Comparison of ENCODE assay signal across 20 cellular contexts in genomic region chr20:5705827-5706226, GRCh38. TPM values are rescaled to one million over a fixed set of nuclear protein-coding genes. Genes with fewer than 3 reads are reported as not detected.
A peak's percentile ranks its signal among the peaks of the same experiment; 100 is the strongest.
DNase-seq lines count a peak whose midpoint lies in the region; ATAC-seq and TF ChIP-seq lines count a peak whose summit lies in the region.
"Had no signal": no experiment of that assay in that cellular context is flagged by ENCODE, and none has a peak within 500 bp of the region (broad histone marks: within the 10 kb centered on the region; RNA-seq: fewer than 3 reads in every experiment).

No MANE protein-coding gene starts in this region.

- peak overlapping the region; percentile 97; the same call in 1 of the 2 replicates for H3K27ac ChIP-seq in VCaP
- H3K27ac ChIP-seq in neuronal stem cell (replicated peaks; ENCODE audit: low read length) = no peak overlapping the region
- no peak overlapping the region for H3K27ac ChIP-seq in vagina
- H3K27ac ChIP-seq: BLaER1 treated with 17β-estradiol and CSF1 and Interleukin-3, amounts not matched to agents 10 nM and 100 nM had no signal

- no peak overlapping the region for H2BK12ac ChIP-seq in neuronal stem cell (ENCODE audit: low read length)

- no peak overlapping the region for H3K18ac ChIP-seq in neuronal stem cell (ENCODE audit: low read length)

- H4K91ac ChIP-seq in neuronal stem cell (ENCODE audit: low read depth, low read length, poor library complexity) = no peak overlapping the region

- no peak overlapping the region for H3K4me3 Mint-ChIP-seq in activated CD4-positive, alpha-beta memory T cell treated with anti-CD3 and anti-CD28 coated beads for 36 hours
- H3K4me3 Mint-ChIP-seq: CD4-positive, alpha-beta T cell had no signal

- H2BK120ac ChIP-seq in neuronal stem cell (ENCODE audit: low read depth, low read length) = no peak overlapping the region

- no peak overlapping the region for H3K4me3 ChIP-seq in neuronal stem cell (ENCODE audit: low read length in 2 of 2)
- H3K4me3 ChIP-seq in vagina = no peak overlapping the region
- H3K4me3 ChIP-seq: BLaER1 treated with 17β-estradiol and CSF1 and Interleukin-3, amounts not matched to agents 10 nM and 100 nM had no signal

- no peak overlapping the region for H3K9ac ChIP-seq in neuronal stem cell (ENCODE audit: low read depth, low read length, poor library complexity)
- H3K9ac ChIP-seq: BLaER1 treated with 17β-estradiol and CSF1 and Interleukin-3, amounts not matched to agents 10 nM and 100 nM had no signal

- H3K4me1 Mint-ChIP-seq in activated CD4-positive, alpha-beta memory T cell treated with anti-CD3 and anti-CD28 coated beads for 36 hours (ENCODE audit: low read depth) = no peaks in the 10 kb centered on the region

- H2BK5ac ChIP-seq in neuronal stem cell (ENCODE audit: low read length) = no peak overlapping the region

- CTCF ChIA-PET in activated CD4-positive, alpha-beta memory T cell treated with anti-CD3 and anti-CD28 coated beads for 36 hours (lab: Charles Lee) = no interaction called here

- H3K9me3 ChIP-seq in neuronal stem cell (replicated peaks in 1 of 2; ENCODE audit: control insufficient read depth in 2 of 2, insufficient read depth in 1 of 2, low read depth in 1 of 2, low read length in 2 of 2) = no peaks in the 10 kb centered on the region
- no peaks in the 10 kb centered on the region for H3K9me3 ChIP-seq in vagina

- no peak overlapping the region for H2AK5ac ChIP-seq in neuronal stem cell (ENCODE audit: low read depth, low read length)

- H3K23ac ChIP-seq in neuronal stem cell (ENCODE audit: low read depth, low read length, poor library complexity) = no peak overlapping the region

- H3K36me3 Mint-ChIP-seq in activated CD4-positive, alpha-beta memory T cell treated with anti-CD3 and anti-CD28 coated beads for 36 hours = no peaks in the 10 kb centered on the region

- H3K14ac ChIP-seq in neuronal stem cell (ENCODE audit: low read length) = no peak overlapping the region

- intact Hi-C loops in vagina (cut with DNase I) = no loop called here
- intact Hi-C loops in activated CD4-positive, alpha-beta memory T cell treated with anti-CD3 and anti-CD28 coated beads for 36 hours (cut with micrococcal nuclease) = no loop called here

- DNase-seq in ELF-1 (ENCODE audit: low read depth, low spot score) = peak; percentile 18
- peak; percentile 53 for DNase-seq in NCI-H146 (lab: John Stamatoyannopoulos, UW)
- no peak for DNase-seq in neuronal stem cell (ENCODE audit: low spot score)
- no peak for DNase-seq in vagina (ENCODE audit: extremely low spot score in 2 of 2)
- no peak for DNase-seq in activated CD4-positive, alpha-beta memory T cell treated with anti-CD3 and anti-CD28 coated beads for 36 hours
- DNase-seq: AML-193; CD4-positive, alpha-beta T cell; GOT3; HCEC 1CT; Karpas-422; NCI-H1092 treated with DMSO at 0.1 percent for 48 hours; NCI-H1694; NCI-H2029 treated with DMSO at 0.1 percent for 48 hours; NCI-H2227 treated with DMSO at 0.1 percent for 48 hours; NCI-H510A; Right ventricle myocardium superior; RPMI8226 had no signal

- H3K4ac ChIP-seq in neuronal stem cell (ENCODE audit: low read length) = no peak overlapping the region

- H2AFZ ChIP-seq in neuronal stem cell (ENCODE audit: low read length) = peak overlapping the region; percentile 29

- POLR2A ChIA-PET in activated CD4-positive, alpha-beta memory T cell treated with anti-CD3 and anti-CD28 coated beads for 36 hours (lab: Charles Lee) = no interaction called here

- H3K79me1 ChIP-seq in neuronal stem cell (ENCODE audit: low read depth, low read length) = no peaks in the 10 kb centered on the region

- no peaks in the 10 kb centered on the region for H3K9me3 Mint-ChIP-seq in activated CD4-positive, alpha-beta memory T cell treated with anti-CD3 and anti-CD28 coated beads for 36 hours
- H3K9me3 Mint-ChIP-seq: CD4-positive, alpha-beta T cell had no signal

- H3K36me3 ChIP-seq in neuronal stem cell (replicated peaks in 1 of 2; ENCODE audit: control insufficient read depth in 2 of 2, insufficient read depth in 2 of 2, low read length in 2 of 2) (no peaks in the 10 kb centered on the region), vagina (no peaks in the 10 kb centered on the region)
- H3K36me3 ChIP-seq: BLaER1 treated with 17β-estradiol and CSF1 and Interleukin-3, amounts not matched to agents 10 nM and 100 nM had no signal

- no CpG with 5 or more reads among the region's 6 CpGs for WGBS in neuronal stem cell (ENCODE audit: extremely low coverage in 2 of 2, insufficient read length in 2 of 2, insufficient replicate concordance in 1 of 2), 2 donors

- H3K4me2 ChIP-seq in neuronal stem cell (ENCODE audit: insufficient read depth, low read length, poor library complexity, severe bottlenecking) = no peak overlapping the region

- no peak overlapping the region for H4K8ac ChIP-seq in neuronal stem cell (ENCODE audit: low read depth, low read length)

- H3K27me3 ChIP-seq in neuronal stem cell (ENCODE audit: control insufficient read depth in 3 of 3, insufficient read depth in 3 of 3, low read depth in 1 of 3, low read length in 3 of 3) = no peaks in the 10 kb centered on the region
- H3K27me3 ChIP-seq in vagina = no peaks in the 10 kb centered on the region
- H3K27me3 ChIP-seq: BLaER1 treated with 17β-estradiol and CSF1 and Interleukin-3, amounts not matched to agents 10 nM and 100 nM had no signal

- H3K4me1 ChIP-seq in neuronal stem cell (ENCODE audit: control insufficient read depth in 2 of 2, insufficient read depth in 1 of 2, low read depth in 1 of 2, low read length in 2 of 2) = peaks cover 0 to 6% of the 10 kb centered on the region in 2 donors
- H3K4me1 ChIP-seq in vagina = no peaks in the 10 kb centered on the region

- H3K27me3 Mint-ChIP-seq in activated CD4-positive, alpha-beta memory T cell treated with anti-CD3 and anti-CD28 coated beads for 36 hours = no peaks in the 10 kb centered on the region
- H3K27me3 Mint-ChIP-seq: CD4-positive, alpha-beta T cell had no signal

- TF ChIP-seq CTCF in VCaP (conservative IDR thresholded peaks at IDR 0.05) (no peak), vagina (IDR thresholded peaks at IDR 0.05) (no peak)

- no peak for TF ChIP-seq POLR2A in vagina (IDR thresholded peaks at IDR 0.05)

- ATAC-seq in HG03354 (IDR thresholded peaks at IDR 0.05; ENCODE audit: poor library complexity, severe bottlenecking, unreplicated experiment) = no peak

- H2BK15ac ChIP-seq in neuronal stem cell (ENCODE audit: low read length) = no peak overlapping the region

- H3K27ac Mint-ChIP-seq in activated CD4-positive, alpha-beta memory T cell treated with anti-CD3 and anti-CD28 coated beads for 36 hours = no peak overlapping the region
- H3K27ac Mint-ChIP-seq: CD4-positive, alpha-beta T cell had no signal

RNA-seq across cellular contexts. Expression of gene SHLD1, which starts 44.4 kb away (rescaled TPM):
- polyA plus RNA-seq in neuronal stem cell (2013, experiment 1 of 2) = 5.8 TPM
- polyA plus RNA-seq in neuronal stem cell (2013, experiment 2 of 2) = 5.4 TPM
- total RNA-seq in vagina = 0.98 TPM
- 1 to 10 TPM; 9.0 to 9.8 TPM for total RNA-seq in activated CD4-positive, alpha-beta memory T cell treated with anti-CD3 and anti-CD28 coated beads for 36 hours

Comparison
In these comparisons a context has a peak if more than half of its experiments do, and no peak if none do; other contexts are left out.
1. DNase-seq: peak in ELF-1 (single experiment) and NCI-H146 (single experiment); none in neuronal stem cell (single experiment), vagina (0 of 2) and activated CD4-positive, alpha-beta memory T cell treated with anti-CD3 and anti-CD28 coated beads for 36 hours (single experiment).